In genomic region chr14:100673085-100673806, GRCh38 we compare ENCODE assay signal across 1 cellular context.
TF ChIP-seq lines count a peak whose summit lies in the region.

No MANE protein-coding gene starts in this region.

TF ChIP-seq in K562, 482 proteins besides CTCF, POLR2A, EP300 and RAD21 (continued from another document):
- TF ChIP-seq, protein P1, sequence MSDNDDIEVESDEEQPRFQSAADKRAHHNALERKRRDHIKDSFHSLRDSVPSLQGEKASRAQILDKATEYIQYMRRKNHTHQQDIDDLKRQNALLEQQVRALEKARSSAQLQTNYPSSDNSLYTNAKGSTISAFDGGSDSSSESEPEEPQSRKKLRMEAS (CRISPR knock-in tag; IDR thresholded peaks at IDR 0.05), result 0 out of 2 replicates have a peak, but pooled peaks have one; percentile 47
- no peak for TF ChIP-seq JUND (IDR thresholded peaks at IDR 0.05; ENCODE audit: borderline replicate concordance, low read depth, low read length)
- TF ChIP-seq JUND (tag; IDR thresholded peaks at IDR 0.05; ENCODE audit: borderline replicate concordance, low read depth, low read length), result peak; percentile 13; the same call in 1 of the 3 replicates
- no peak for TF ChIP-seq BCOR (IDR thresholded peaks at IDR 0.05)
- peak; percentile 10; the same call in 1 of the 2 replicates for TF ChIP-seq CREM (IDR thresholded peaks at IDR 0.05; ENCODE audit: low read depth)
- TF ChIP-seq TCF3 (CRISPR knock-in tag; IDR thresholded peaks at IDR 0.05), result peak; percentile 73
- peak; percentile 18; the same call in 1 of the 2 replicates for TF ChIP-seq RBFOX2 (IDR thresholded peaks at IDR 0.05; ENCODE audit: low read depth, low read length)
- TF ChIP-seq PHF20 (IDR thresholded peaks at IDR 0.05; ENCODE audit: partially characterized antibody), result no peak
- 0 out of 2 replicates have a peak, but pooled peaks have one; percentile 20 for TF ChIP-seq POLR2G (IDR thresholded peaks at IDR 0.05; ENCODE audit: low read depth, low read length)
- TF ChIP-seq BHLHE40 (IDR thresholded peaks at IDR 0.05; ENCODE audit: low read length), result 0 out of 2 replicates have a peak, but pooled peaks have one; percentile 23
- peak; percentile 60; the same call in 1 of the 2 replicates for TF ChIP-seq TFAP4 (CRISPR knock-in tag; IDR thresholded peaks at IDR 0.05; ENCODE audit: borderline replicate concordance)
- no peak for TF ChIP-seq ZNF143 (CRISPR knock-in tag; IDR thresholded peaks at IDR 0.05)
- peak; percentile 68 for TF ChIP-seq CXXC5 (CRISPR knock-in tag; IDR thresholded peaks at IDR 0.05)
- TF ChIP-seq TRIM24 (IDR thresholded peaks at IDR 0.05), result peak in 1 of 2 experiments; percentile 43; a peak in 1 of 4 replicates
- no peak for TF ChIP-seq CREB3 (tag; conservative IDR thresholded peaks at IDR 0.05; ENCODE audit: low read depth)
- peak; percentile 37; the same call in 1 of the 2 replicates for TF ChIP-seq TAL1 (IDR thresholded peaks at IDR 0.05)
- TF ChIP-seq NFIC (IDR thresholded peaks at IDR 0.05), result peak; percentile 41
